In the genomic region with DNA sequence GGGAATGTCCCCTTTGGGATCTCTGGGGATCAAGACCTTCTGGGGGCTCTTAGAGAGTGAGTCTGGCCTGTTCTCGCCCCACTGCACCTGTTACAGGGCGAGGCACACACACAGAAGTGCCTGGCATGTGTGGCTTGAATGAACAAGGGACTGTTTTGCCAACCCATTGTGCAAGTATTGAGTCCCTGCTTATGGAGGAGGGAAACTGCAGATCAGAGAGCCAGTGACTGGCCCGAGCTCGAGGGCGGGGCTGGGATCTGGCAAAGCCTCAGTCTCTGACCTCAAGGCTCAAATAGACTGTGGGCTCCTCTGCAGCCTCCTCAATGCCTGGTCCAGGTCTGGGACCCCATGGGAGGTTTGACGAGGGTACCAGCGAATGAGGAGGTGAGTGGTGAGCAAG, we compare ENCODE assay signal across 18 cellular contexts. TPM values are rescaled to one million over a fixed set of nuclear protein-coding genes. Genes with fewer than 3 reads are reported as not detected.
DNase-seq lines count a peak whose midpoint lies in the region; ATAC-seq and TF ChIP-seq lines count a peak whose summit lies in the region.
"Had no signal": no experiment of that assay in that cellular context is flagged by ENCODE, and none has a peak within 500 bp of the region (broad histone marks: within the 10 kb centered on the region; RNA-seq: fewer than 3 reads in every experiment).

No MANE protein-coding gene starts in this region.

- peak; percentile 3 for DNase-seq in AG08396 (ENCODE audit: low spot score)
- peak; percentile 70 for DNase-seq in left lobe of liver (ENCODE audit: low spot score)
- no peak for DNase-seq in neuronal stem cell (ENCODE audit: low spot score)
- DNase-seq in Peyer's patch = no peak
- DNase-seq in chondrocyte (ENCODE audit: low spot score) = no peak
- DNase-seq: ACHN; AML-193; Calu3; CD8-positive, alpha-beta T cell; DMS79 treated with DMSO at 0.1 percent for 48 hours; GF-D8; H7; HFFc6 had no signal

- peaks cover 76% of the 10 kb centered on the region for H3K36me3 ChIP-seq in BLaER1
- H3K36me3 ChIP-seq in neuronal stem cell (replicated peaks in 1 of 2; ENCODE audit: control insufficient read depth in 2 of 2, insufficient read depth in 2 of 2, low read length in 2 of 2) = peaks cover 62 to 91% of the 10 kb centered on the region in 2 donors
- H3K36me3 ChIP-seq in Peyer's patch = peaks cover 0 to 77% (median 0%) of the 10 kb centered on the region in 3 donors

- no CpG with 5 or more reads among the region's 7 CpGs for WGBS in neuronal stem cell (ENCODE audit: extremely low coverage in 2 of 2, insufficient read length in 2 of 2, insufficient replicate concordance in 1 of 2), 2 donors

- H3K18ac ChIP-seq in neuronal stem cell (ENCODE audit: low read length) = no peak overlapping the region

- no peaks in the 10 kb centered on the region for H3K9me3 Mint-ChIP-seq in chondrocyte (ENCODE audit: low read depth)
- H3K9me3 Mint-ChIP-seq: CD8-positive, alpha-beta T cell; GM23338; HFFc6; IgD-negative memory B cell had no signal

- H3K27ac ChIP-seq in BLaER1 (no peak overlapping the region), neuronal stem cell (replicated peaks; ENCODE audit: low read length) (no peak overlapping the region), Peyer's patch (no peak overlapping the region)

- H3K4me1 ChIP-seq in BLaER1 (peaks cover 71% of the 10 kb centered on the region), neuronal stem cell (ENCODE audit: control insufficient read depth in 2 of 2, insufficient read depth in 1 of 2, low read depth in 1 of 2, low read length in 2 of 2) (peaks cover 6% of the 10 kb centered on the region in 2 donors), Peyer's patch (peaks cover 0 to 18% (median 3%) of the 10 kb centered on the region in 4 donors)

- H3K4me1 Mint-ChIP-seq in chondrocyte (ENCODE audit: low read depth) = peaks cover 12% of the 10 kb centered on the region

- H4K20me1 ChIP-seq in BLaER1 = peaks cover 100% of the 10 kb centered on the region

- no peak overlapping the region for H3K14ac ChIP-seq in neuronal stem cell (ENCODE audit: low read length)

- H3K4me3 ChIP-seq in BLaER1 = no peak overlapping the region
- H3K4me3 ChIP-seq in neuronal stem cell (ENCODE audit: low read length in 2 of 2) = no peak overlapping the region
- no peak overlapping the region for H3K4me3 ChIP-seq in Peyer's patch
- H3K4me3 ChIP-seq: GM23338 had no signal

- no peak overlapping the region for H2BK5ac ChIP-seq in neuronal stem cell (ENCODE audit: low read length)

- H3K27me3 Mint-ChIP-seq in chondrocyte (ENCODE audit: low read depth) = no peaks in the 10 kb centered on the region
- H3K27me3 Mint-ChIP-seq: IgD-negative memory B cell had no signal

- ATAC-seq in left lobe of liver (peak; percentile 83), HG03571 (IDR thresholded peaks at IDR 0.05; ENCODE audit: unreplicated experiment) (no peak)
- ATAC-seq: CD8-positive, alpha-beta T cell; GM23338; HCT116 had no signal

- no peak for TF ChIP-seq CTCF in Peyer's patch (IDR thresholded peaks at IDR 0.05)
- no peak for TF ChIP-seq CTCF in chondrocyte (IDR thresholded peaks at IDR 0.05)

- H3K9ac ChIP-seq in BLaER1 = no peak overlapping the region
- H3K9ac ChIP-seq in neuronal stem cell (ENCODE audit: low read depth, low read length, poor library complexity) = no peak overlapping the region

- no peak overlapping the region for H2BK120ac ChIP-seq in neuronal stem cell (ENCODE audit: low read depth, low read length)

- H3K36me3 Mint-ChIP-seq in chondrocyte (ENCODE audit: low read depth) = peaks cover 9% of the 10 kb centered on the region
- H3K36me3 Mint-ChIP-seq: IgD-negative memory B cell had no signal

- peak overlapping the region; percentile 6 for H4K8ac ChIP-seq in neuronal stem cell (ENCODE audit: low read depth, low read length)

- H3K9me3 ChIP-seq in BLaER1 (no peaks in the 10 kb centered on the region), neuronal stem cell (replicated peaks in 1 of 2; ENCODE audit: control insufficient read depth in 2 of 2, insufficient read depth in 1 of 2, low read depth in 1 of 2, low read length in 2 of 2) (no peaks in the 10 kb centered on the region), Peyer's patch (no peaks in the 10 kb centered on the region)

- H3K79me1 ChIP-seq in neuronal stem cell (ENCODE audit: low read depth, low read length) = peaks cover 30% of the 10 kb centered on the region

- no peak overlapping the region for H2BK12ac ChIP-seq in neuronal stem cell (ENCODE audit: low read length)

- H2AK5ac ChIP-seq in neuronal stem cell (ENCODE audit: low read depth, low read length) = no peak overlapping the region

- no peak overlapping the region for H3K4me3 Mint-ChIP-seq in chondrocyte (ENCODE audit: unreplicated experiment)
- H3K4me3 Mint-ChIP-seq: CD8-positive, alpha-beta T cell; GM23338; HFFc6 had no signal

- no peak for TF ChIP-seq POLR2A in Peyer's patch (IDR thresholded peaks at IDR 0.05)

- H4K91ac ChIP-seq in neuronal stem cell (ENCODE audit: low read depth, low read length, poor library complexity) = no peak overlapping the region

- H2AFZ ChIP-seq in neuronal stem cell (ENCODE audit: low read length) = no peak overlapping the region
- H2AFZ ChIP-seq: GM23338 had no signal

- no peak overlapping the region for H3K27ac Mint-ChIP-seq in chondrocyte (ENCODE audit: unreplicated experiment)
- H3K27ac Mint-ChIP-seq: CD8-positive, alpha-beta T cell; GM23338; HFFc6; IgD-negative memory B cell had no signal

- H3K4me2 ChIP-seq in BLaER1 = peak overlapping the region; percentile 75
- H3K4me2 ChIP-seq in neuronal stem cell (ENCODE audit: insufficient read depth, low read length, poor library complexity, severe bottlenecking) = no peak overlapping the region
- H3K4me2 ChIP-seq: GM23338 had no signal

- H3K27me3 ChIP-seq in BLaER1 (no peaks in the 10 kb centered on the region), neuronal stem cell (ENCODE audit: control insufficient read depth in 3 of 3, insufficient read depth in 3 of 3, low read depth in 1 of 3, low read length in 3 of 3) (no peaks in the 10 kb centered on the region), Peyer's patch (no peaks in the 10 kb centered on the region)

- no peak overlapping the region for H2BK15ac ChIP-seq in neuronal stem cell (ENCODE audit: low read length)

- H3K23ac ChIP-seq in neuronal stem cell (ENCODE audit: low read depth, low read length, poor library complexity) = no peak overlapping the region

- H3K4ac ChIP-seq in neuronal stem cell (ENCODE audit: low read length) = no peak overlapping the region

RNA-seq across cellular contexts. Expression of gene RAVER1, which starts 5.5 kb away (rescaled TPM):
- 11.3 TPM for total RNA-seq in left lobe of liver
- 44.6 TPM for polyA plus RNA-seq in neuronal stem cell (2013, experiment 1 of 2)
- polyA plus RNA-seq in neuronal stem cell (2013, experiment 2 of 2) = 45.3 TPM
- 10 to 100 TPM; 42.1 to 66.5 (median 55.8) TPM for total RNA-seq in Peyer's patch
- total RNA-seq in chondrocyte = 32.3 to 38.2 TPM (median 33.0 TPM) in 3 replicates

RNA-seq across cellular contexts. Expression of gene ICAM3, which starts 11.6 kb away (rescaled TPM):
- total RNA-seq in left lobe of liver = 38.6 TPM
- 1.3 TPM for polyA plus RNA-seq in neuronal stem cell (2013, experiment 1 of 2)
- polyA plus RNA-seq in neuronal stem cell (2013, experiment 2 of 2) = 1.5 TPM
- 10 to 100 TPM in 3 of 4 donors, 1 to 10 TPM in 1; 5.5 to 20.6 (median 10.8) TPM for total RNA-seq in Peyer's patch
- total RNA-seq in chondrocyte = 14.0 to 17.0 TPM (median 15.3 TPM) in 3 replicates

RNA-seq across cellular contexts. Expression of gene FDX2, which starts 12.0 kb away (rescaled TPM):
- total RNA-seq in left lobe of liver (11.0 TPM), Peyer's patch (10 to 100 TPM in 3 of 4 donors, 1 to 10 TPM in 1; 8.3 to 22.2 (median 12.5) TPM), chondrocyte (21.0 to 22.3 TPM (median 21.2 TPM) in 3 replicates)
- polyA plus RNA-seq in neuronal stem cell (2013, experiment 1 of 2) = 13.4 TPM
- 13.5 TPM for polyA plus RNA-seq in neuronal stem cell (2013, experiment 2 of 2)

RNA-seq across cellular contexts. Expression of gene ZGLP1, which starts 18.2 kb away (rescaled TPM):
- total RNA-seq in left lobe of liver (4.2 TPM), Peyer's patch (10 to 100 TPM in 1 of 4 donors, 1 to 10 TPM in 1, not detected in 2; 2.1 to 10.7 TPM), chondrocyte (3.4 to 6.2 TPM (median 4.3 TPM) in 3 replicates)
- polyA plus RNA-seq in neuronal stem cell (2013, experiment 1 of 2) = 3.5 TPM
- polyA plus RNA-seq in neuronal stem cell (2013, experiment 2 of 2) = 4.2 TPM

RNA-seq across cellular contexts. Expression of gene ICAM5, which starts 38.0 kb away (rescaled TPM):
- 0.30 TPM for total RNA-seq in left lobe of liver
- polyA plus RNA-seq in neuronal stem cell (2013, experiment 1 of 2) = 0.73 TPM
- 0.84 TPM for polyA plus RNA-seq in neuronal stem cell (2013, experiment 2 of 2)
- under 1 TPM in 1 of 4 donors, not detected in 3; 0.27 TPM for total RNA-seq in Peyer's patch
- 2.2 to 9.3 TPM (median 8.9 TPM) in 3 replicates for total RNA-seq in chondrocyte
- total RNA-seq: CD8-positive, alpha-beta T cell had no signal
- polyA plus RNA-seq: IgD-negative memory B cell had no signal

Comparison
In these comparisons a context has a peak if more than half of its experiments do, and no peak if none do; other contexts are left out.
1. DNase-seq: peak in AG08396 (single experiment) and left lobe of liver (single experiment); none in neuronal stem cell (single experiment), Peyer's patch (0 of 3) and chondrocyte (single experiment).